16 cellular contexts compared by ENCODE assay signal in the genomic region with DNA sequence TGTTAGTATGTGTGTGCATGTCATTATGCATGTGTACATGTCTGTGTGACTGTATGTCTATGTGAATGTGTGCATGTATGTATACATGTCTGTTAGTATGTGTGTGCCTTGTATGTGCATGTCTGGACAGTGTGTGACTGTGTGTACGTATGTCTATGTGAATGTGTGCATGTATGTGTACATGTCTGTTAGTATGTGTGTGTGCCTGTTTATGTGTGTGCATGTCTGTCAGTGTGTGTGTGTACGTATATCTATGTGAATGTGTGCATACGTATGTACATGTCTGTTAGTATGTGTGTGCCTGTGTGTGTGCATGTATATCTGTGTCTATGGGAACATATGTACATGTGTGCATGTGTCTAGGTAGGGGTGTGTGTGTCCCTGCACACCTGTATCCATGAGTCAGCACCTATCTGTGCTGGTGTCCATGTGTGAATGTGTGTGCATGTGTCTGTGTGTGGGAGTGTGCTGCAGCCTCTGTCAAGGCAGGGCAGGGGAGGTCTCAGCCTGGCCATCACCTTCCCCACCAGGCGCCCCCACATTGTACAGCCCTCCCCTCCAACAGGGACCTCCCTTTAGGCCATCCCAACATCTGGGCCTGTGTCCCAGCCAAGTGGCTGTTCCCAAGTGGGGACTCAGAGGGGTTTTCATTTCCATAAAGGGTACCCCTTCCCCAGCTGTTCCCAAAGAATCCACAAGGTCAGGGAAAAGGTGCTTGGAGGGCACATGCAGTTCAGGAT. TPM values are rescaled to one million over a fixed set of nuclear protein-coding genes. Genes with fewer than 3 reads are reported as not detected.
A peak's percentile ranks its signal among the peaks of the same experiment; 100 is the strongest.
DNase-seq lines count a peak whose midpoint lies in the region; ATAC-seq, FAIRE-seq and TF ChIP-seq lines count a peak whose summit lies in the region.
"Had no signal": no experiment of that assay in that cellular context is flagged by ENCODE, and none has a peak within 500 bp of the region (broad histone marks: within the 10 kb centered on the region; RNA-seq: fewer than 3 reads in every experiment).

No MANE protein-coding gene starts in this region.

- no peak overlapping the region for H3K4me3 Mint-ChIP-seq in T-helper 17 cell
- H3K4me3 Mint-ChIP-seq: activated CD8-positive, alpha-beta memory T cell treated with anti-CD3 and anti-CD28 coated beads, Interleukin-2, amount 10 ng/mL, durations not matched to agents 7 days and 5 days had no signal

- H3K4me3 ChIP-seq in HepG2 (replicated peaks in 1 of 3; ENCODE audit: insufficient read depth in 1 of 3, low read depth in 2 of 3, low read length in 3 of 3): no peak overlapping the region
- H3K4me3 ChIP-seq in right lobe of liver: no peak overlapping the region
- peak overlapping the region in 1 of 2 donors; percentile 27 for H3K4me3 ChIP-seq in mucosa of rectum (ENCODE audit: low read length in 2 of 2)
- no peak overlapping the region for H3K4me3 ChIP-seq in uterus

- H3K9me3 ChIP-seq in HepG2 (ENCODE audit: low read length): no peaks in the 10 kb centered on the region
- no peaks in the 10 kb centered on the region for H3K9me3 ChIP-seq in right lobe of liver
- no peaks in the 10 kb centered on the region for H3K9me3 ChIP-seq in mucosa of rectum (ENCODE audit: control insufficient read depth in 2 of 2, low read length in 2 of 2)
- no peaks in the 10 kb centered on the region for H3K9me3 ChIP-seq in uterus
- H3K9me3 ChIP-seq in T-helper 17 cell (ENCODE audit: control insufficient read depth, low read length, poor library complexity, severe bottlenecking): no peaks in the 10 kb centered on the region

- H3K27ac ChIP-seq in HepG2 (ENCODE audit: extremely low read length, insufficient read depth, low read length): no peak overlapping the region
- no peak overlapping the region for H3K27ac ChIP-seq in right lobe of liver
- H3K27ac ChIP-seq in mucosa of rectum (ENCODE audit: low read depth in 2 of 2, low read length in 2 of 2): peak overlapping the region; percentile 84 to 91
- peak overlapping the region; percentile 87 to 97 for H3K27ac ChIP-seq in uterus

- in situ Hi-C loops in HepG2 (cut with HindIII; ENCODE audit: extremely low pct_ligation_motif_present, low pct_unique_long_range_greater_than_20kb): no loop called here

- H4K20me1 ChIP-seq in HepG2 (ENCODE audit: insufficient read depth, low read length): no peaks in the 10 kb centered on the region

- no peak for ATAC-seq in HepG2
- ATAC-seq in right lobe of liver: no peak
- ATAC-seq in T-helper 17 cell: no peak
- ATAC-seq: activated CD8-positive, alpha-beta memory T cell treated with anti-CD3 and anti-CD28 coated beads, Interleukin-2, amount 10 ng/mL, durations not matched to agents 7 days and 5 days; activated naive CD4-positive, alpha-beta T cell treated with anti-CD3 and anti-CD28 coated beads, Interleukin-2, amount 50 U/mL, for 72 hours; SK-N-SH treated with all-trans-retinoic acid at 6 μM for 48 hours; stimulated activated memory B cell treated with anti-CD40 and anti-IgM and Interleukin-4, amounts not matched to agents 10 μg/mL and 1 μg/mL and 100 μg/mL, for 72 hours had no signal

- CTCF ChIA-PET in HepG2 (lab: Yijun Ruan, JAX; ENCODE audit: low intra/inter-chr PET ratio, low total read pairs): no interaction called here

- POLR2A ChIA-PET in HepG2 (lab: Yijun Ruan, JAX): no interaction called here

- TF ChIP-seq EP300 in HepG2 (IDR thresholded peaks at IDR 0.05; ENCODE audit: low read depth in 2 of 2, low read length in 2 of 2) (no peak), HepG2 (CRISPR knock-in tag; IDR thresholded peaks at IDR 0.05; ENCODE audit: borderline replicate concordance) (no peak)

- no peak for FAIRE-seq in HepG2 (lab: Jason Lieb, UNC)

- no TSS peak for BruUV-seq in HepG2 (replicated peaks; lab: Mats Ljungman, UMichigan)

- H2AFZ ChIP-seq in HepG2 (ENCODE audit: low read length): no peak overlapping the region

- H3K36me3 ChIP-seq in HepG2 (replicated peaks in 1 of 2; ENCODE audit: control insufficient read depth in 1 of 2, insufficient read depth in 2 of 2, low read length in 2 of 2): no peaks in the 10 kb centered on the region
- H3K36me3 ChIP-seq in right lobe of liver: no peaks in the 10 kb centered on the region
- H3K36me3 ChIP-seq in mucosa of rectum (ENCODE audit: control insufficient read depth in 2 of 2, insufficient read depth in 2 of 2, low read length in 2 of 2): peaks cover 3 to 8% of the 10 kb centered on the region in 2 donors
- no peaks in the 10 kb centered on the region for H3K36me3 ChIP-seq in uterus

- H3K4me1 ChIP-seq in HepG2 (ENCODE audit: insufficient read depth, low read length) (peaks cover 49% of the 10 kb centered on the region), right lobe of liver (peaks cover 0 to 40% (median 5%) of the 10 kb centered on the region in 4 donors), mucosa of rectum (ENCODE audit: control insufficient read depth in 2 of 2, insufficient read depth in 2 of 2, low read length in 2 of 2) (peaks cover 65 to 80% of the 10 kb centered on the region in 2 donors), uterus (peaks cover 2 to 47% of the 10 kb centered on the region in 2 donors)

- no peaks in the 10 kb centered on the region for H3K79me2 ChIP-seq in HepG2 (ENCODE audit: insufficient read depth, low read length)

- intact Hi-C loops in HepG2 (cut with micrococcal nuclease; ENCODE audit: unreplicated experiment) (no loop called here), right lobe of liver (cut with DNase I) (no loop called here), uterus (cut with DNase I; ENCODE audit: low total_unique reads) (no loop called here)

- 96% methylated on average over 3 of the region's 4 CpGs for WGBS in HepG2 (ENCODE audit: low lambda C conversion rate)
- WGBS in right lobe of liver (ENCODE audit: insufficient coverage, low coverage, low lambda C conversion rate, missing lambda C conversion rate): 88% methylated on average over 2 of the region's 4 CpGs

- H3K27me3 Mint-ChIP-seq in T-helper 17 cell: peaks cover 26% of the 10 kb centered on the region

- peaks cover 18% of the 10 kb centered on the region for H3K4me1 Mint-ChIP-seq in T-helper 17 cell

- TF ChIP-seq CTCF in HepG2 (CRISPR knock-in tag; IDR thresholded peaks at IDR 0.05): no peak
- no peak for TF ChIP-seq CTCF in right lobe of liver (IDR thresholded peaks at IDR 0.05)
- TF ChIP-seq CTCF in uterus (IDR thresholded peaks at IDR 0.05): no peak

- TF ChIP-seq POLR2A in HepG2 (IDR thresholded peaks at IDR 0.05; ENCODE audit: insufficient read depth in 1 of 2, low read depth in 2 of 2, low read length in 2 of 2): no peak
- TF ChIP-seq POLR2A in right lobe of liver (IDR thresholded peaks at IDR 0.05): no peak
- no peak for TF ChIP-seq POLR2A in uterus (IDR thresholded peaks at IDR 0.05)

- no peak for TF ChIP-seq RAD21 in HepG2 (CRISPR knock-in tag; IDR thresholded peaks at IDR 0.05)

- DNase-seq in HepG2 (ENCODE audit: low spot score) (no peak), right lobe of liver (no peak), ecto neural progenitor cell (ENCODE audit: low spot score) (peak; percentile 43), uterus (peak in 1 of 2 donors; percentile 14), hepatic stellate cell (ENCODE audit: low spot score) (no peak), T-helper 17 cell (no peak), NCI-H748 (lab: John Stamatoyannopoulos, UW; ENCODE audit: unreplicated experiment) (no peak)
- DNase-seq: activated CD8-positive, alpha-beta memory T cell treated with anti-CD3 and anti-CD28 coated beads, Interleukin-2, amount 10 ng/mL, durations not matched to agents 7 days and 5 days; caudate nucleus; NCI-H1105; NCI-H345 had no signal

- H3K9ac ChIP-seq in HepG2 (ENCODE audit: insufficient read depth, low read depth, low read length) (no peak overlapping the region), mucosa of rectum (ENCODE audit: low read depth in 1 of 2, low read length in 2 of 2) (peak overlapping the region; percentile 41 to 43)

- H3K27me3 ChIP-seq in HepG2 (ENCODE audit: control insufficient read depth in 1 of 2, insufficient read depth in 2 of 2, low read length in 2 of 2) (peaks cover 2 to 5% of the 10 kb centered on the region in 2 experiments; a peak in 4 of 5 replicates), right lobe of liver (no peaks in the 10 kb centered on the region), mucosa of rectum (ENCODE audit: control insufficient read depth in 2 of 2, insufficient read depth in 2 of 2, low read length in 2 of 2) (no peaks in the 10 kb centered on the region), uterus (no peaks in the 10 kb centered on the region)

- H3K4me2 ChIP-seq in HepG2 (ENCODE audit: low read depth, low read length): 0 out of 2 replicates have a peak overlapping the region, but pooled peaks have one; percentile 44

- H3K27ac Mint-ChIP-seq in T-helper 17 cell: no peak overlapping the region
- H3K27ac Mint-ChIP-seq: activated CD8-positive, alpha-beta memory T cell treated with anti-CD3 and anti-CD28 coated beads, Interleukin-2, amount 10 ng/mL, durations not matched to agents 7 days and 5 days; activated naive CD4-positive, alpha-beta T cell treated with anti-CD3 and anti-CD28 coated beads, Interleukin-2, amount 50 U/mL, for 72 hours had no signal

- no peaks in the 10 kb centered on the region for H3K36me3 Mint-ChIP-seq in T-helper 17 cell (ENCODE audit: low read depth)
- H3K36me3 Mint-ChIP-seq: activated CD8-positive, alpha-beta memory T cell treated with anti-CD3 and anti-CD28 coated beads, Interleukin-2, amount 10 ng/mL, durations not matched to agents 7 days and 5 days; IgD-negative memory B cell had no signal

RNA-seq across cellular contexts. Expression of a gene that starts 4.4 kb away (rescaled TPM):
- total RNA-seq in HepG2 (2016; rRNA removed; fragmentation: Illumina TruSeq; extraction: Trizol) (0.09 and 0.11 TPM in 2 replicates), right lobe of liver (10 to 100 TPM; 11.9 to 48.5 (median 27.2) TPM), uterus (100 to 1,000 TPM; 128 to 287 (median 199) TPM), T-helper 17 cell (1 to 10 TPM; 2.2 to 3.8 TPM)
- total RNA-seq in HepG2 (2016; cell fraction: cytosol; rRNA removed; fragmentation: Illumina TruSeq; extraction: Trizol; ENCODE audit: low read depth): 0.09 TPM in 1 of 2 replicates, not detected in the other
- total RNA-seq in HepG2 (2016; cell fraction: insoluble cytoplasmic fraction; rRNA removed; fragmentation: Illumina TruSeq; extraction: Trizol): 0.09 TPM in 1 of 2 replicates, not detected in the other
- 0.19 and 0.21 TPM in 2 replicates for total RNA-seq in HepG2 (2016; cell fraction: membrane; rRNA removed; fragmentation: Illumina TruSeq; extraction: Trizol)
- total RNA-seq in HepG2 (2016; cell fraction: nucleus; rRNA removed; fragmentation: Illumina TruSeq; extraction: Trizol): 0.28 TPM in 1 of 2 replicates, not detected in the other
- polyA plus RNA-seq in HepG2 (2011; rRNA removed): 0.21 and 0.24 TPM in 2 replicates
- 0.14 and 0.34 TPM in 2 replicates for polyA plus RNA-seq in HepG2 (2011; cell fraction: cytosol; rRNA removed)
- 0.57 and 0.93 TPM in 2 replicates for polyA plus RNA-seq in HepG2 (2011; cell fraction: nucleus; rRNA removed)
- 0.13 and 0.23 TPM in 2 replicates for polyA plus RNA-seq in HepG2 (2012)
- 0.05 and 0.14 TPM in 2 replicates for polyA plus RNA-seq in HepG2 (2016; cell fraction: cytosol; fragmentation: Illumina TruSeq; extraction: Trizol; ENCODE audit: low read depth)
- polyA plus RNA-seq in HepG2 (2016; cell fraction: insoluble cytoplasmic fraction; fragmentation: Illumina TruSeq; extraction: Trizol; ENCODE audit: low read depth): 0.09 and 0.13 TPM in 2 replicates
- polyA plus RNA-seq in HepG2 (2016; cell fraction: membrane; fragmentation: Illumina TruSeq; extraction: Trizol; ENCODE audit: low read depth): 0.15 and 0.21 TPM in 2 replicates
- polyA plus RNA-seq in HepG2 (2016; cell fraction: nucleus; fragmentation: Illumina TruSeq; extraction: Trizol; ENCODE audit: insufficient read depth, low read depth): 0.52 and 0.59 TPM in 2 replicates
- 0.16 and 5.7 TPM in 2 replicates for polyA minus RNA-seq in HepG2 (2011; rRNA and poly(A)+ RNA removed; ENCODE audit: low replicate concordance)
- not detected in 2 replicates for polyA minus RNA-seq in HepG2 (2011; cell fraction: cytosol; rRNA and poly(A)+ RNA removed)
- 0.13 TPM in 1 of 2 replicates, not detected in the other for polyA minus RNA-seq in HepG2 (2011; cell fraction: nucleus; rRNA and poly(A)+ RNA removed)

Comparison
In these comparisons a context has a peak if more than half of its experiments do, and no peak if none do; other contexts are left out.
1. H3K27ac ChIP-seq: peak in mucosa of rectum (2 of 2) and uterus (2 of 2); none in HepG2 (single experiment) and right lobe of liver (0 of 3).